21 cellular contexts compared by ENCODE assay signal in genomic region chr7:135251502-135252327, GRCh38. TPM values are rescaled to one million over a fixed set of nuclear protein-coding genes. Genes with fewer than 3 reads are reported as not detected.
DNase-seq lines count a peak whose midpoint lies in the region; ATAC-seq and TF ChIP-seq lines count a peak whose summit lies in the region.
"Had no signal": no experiment of that assay in that cellular context is flagged by ENCODE, and none has a peak within 500 bp of the region (broad histone marks: within the 10 kb centered on the region; RNA-seq: fewer than 3 reads in every experiment).

No MANE protein-coding gene starts in this region.

- 90 to 91% methylated on average over 4 of the region's 4 CpGs for WGBS in sigmoid colon, 2 donors

- intact Hi-C loops in activated CD4-positive, alpha-beta T cell treated with anti-CD3 and anti-CD28 coated beads for 36 hours (cut with DNase I, micrococcal nuclease): no loop called here
- intact Hi-C loops in sigmoid colon (cut with DNase I): loop anchor here (5.0 kb wide), 1 partner anchor 39 kb away; the partner anchor contains the start of gene WDR91
- intact Hi-C loops in Right ventricle myocardium superior (cut with DNase I): no loop called here
- intact Hi-C loops in sciatic nerve (cut with DNase I): no loop called here

- DNase-seq in activated CD4-positive, alpha-beta T cell treated with anti-CD3 and anti-CD28 coated beads for 36 hours: peak; percentile 46
- DNase-seq in activated CD4-positive, alpha-beta T cell treated with anti-CD3 and anti-CD28 coated beads for 1 hour: no peak
- DNase-seq in sigmoid colon (peak; percentile 27), Right ventricle myocardium superior (no peak), sciatic nerve (ENCODE audit: low spot score) (no peak)
- DNase-seq: CD4-positive, CD25-positive, alpha-beta regulatory T cell; central memory CD4-positive, alpha-beta T cell; effector CD4-positive, alpha-beta T cell; NCI-H2029; NCI-H526; Peyer's patch; upper lobe of left lung had no signal

- H3K27ac ChIP-seq in sigmoid colon: no peak overlapping the region
- H3K27ac ChIP-seq: hepatocyte, neutrophil, Peyer's patch, upper lobe of left lung had no signal

- no peak for TF ChIP-seq EP300 in sigmoid colon (IDR thresholded peaks at IDR 0.05)

- no peaks in the 10 kb centered on the region for H3K9me3 Mint-ChIP-seq in activated CD4-positive, alpha-beta T cell treated with anti-CD3 and anti-CD28 coated beads for 36 hours (ENCODE audit: low read depth)
- H3K9me3 Mint-ChIP-seq: CD4-positive, CD25-positive, alpha-beta regulatory T cell; mesothelial cell of epicardium had no signal

- no peak overlapping the region for H3K4me3 ChIP-seq in sigmoid colon
- H3K4me3 ChIP-seq: hepatocyte, Peyer's patch, upper lobe of left lung had no signal

- no peaks in the 10 kb centered on the region for H3K36me3 ChIP-seq in sigmoid colon
- H3K36me3 ChIP-seq: neutrophil, Peyer's patch, upper lobe of left lung had no signal

- CTCF ChIA-PET in activated CD4-positive, alpha-beta T cell treated with anti-CD3 and anti-CD28 coated beads for 36 hours (lab: Charles Lee): no interaction called here

- POLR2A ChIA-PET in activated CD4-positive, alpha-beta T cell treated with anti-CD3 and anti-CD28 coated beads for 36 hours (lab: Charles Lee): interaction anchor here (0.6 kb wide), 2 partner anchors 38 to 112 kb away, joined by 3 to 4 read pairs; no protein-coding TSS in a partner anchor

- H3K4me1 Mint-ChIP-seq in activated CD4-positive, alpha-beta T cell treated with anti-CD3 and anti-CD28 coated beads for 36 hours: peaks cover 15% of the 10 kb centered on the region
- H3K4me1 Mint-ChIP-seq: mesothelial cell of epicardium had no signal

- no peak for TF ChIP-seq POLR2A in sigmoid colon (IDR thresholded peaks at IDR 0.05)

- no peaks in the 10 kb centered on the region for H3K27me3 Mint-ChIP-seq in activated CD4-positive, alpha-beta T cell treated with anti-CD3 and anti-CD28 coated beads for 36 hours
- H3K27me3 Mint-ChIP-seq: CD4-positive, CD25-positive, alpha-beta regulatory T cell had no signal

- H3K4me3 Mint-ChIP-seq in activated CD4-positive, alpha-beta T cell treated with anti-CD3 and anti-CD28 coated beads for 36 hours: no peak overlapping the region
- H3K4me3 Mint-ChIP-seq: CD4-positive, CD25-positive, alpha-beta regulatory T cell; mesothelial cell of epicardium had no signal

- no peaks in the 10 kb centered on the region for H3K27me3 ChIP-seq in sigmoid colon
- H3K27me3 ChIP-seq: hepatocyte, neutrophil, Peyer's patch, upper lobe of left lung had no signal

- H3K27ac Mint-ChIP-seq in activated CD4-positive, alpha-beta T cell treated with anti-CD3 and anti-CD28 coated beads for 36 hours: peak overlapping the region; percentile 69
- H3K27ac Mint-ChIP-seq: mesothelial cell of epicardium had no signal

- H3K36me3 Mint-ChIP-seq in activated CD4-positive, alpha-beta T cell treated with anti-CD3 and anti-CD28 coated beads for 36 hours (ENCODE audit: low read depth): no peaks in the 10 kb centered on the region
- H3K36me3 Mint-ChIP-seq: CD4-positive, CD25-positive, alpha-beta regulatory T cell; mesothelial cell of epicardium had no signal

- H3K4me1 ChIP-seq in sigmoid colon: peaks cover 0 to 27% (median 24%) of the 10 kb centered on the region in 4 donors

- H3K9me3 ChIP-seq in sigmoid colon: no peaks in the 10 kb centered on the region
- H3K9me3 ChIP-seq: neutrophil, Peyer's patch, upper lobe of left lung had no signal

- ATAC-seq in activated CD4-positive, alpha-beta T cell treated with anti-CD3 and anti-CD28 coated beads for 36 hours: peak; percentile 83
- peak; percentile 53 for ATAC-seq in GM19372 (IDR thresholded peaks at IDR 0.05; ENCODE audit: low read depth, unreplicated experiment)
- peak; percentile 41 for ATAC-seq in HG03442 (IDR thresholded peaks at IDR 0.05; ENCODE audit: unreplicated experiment)
- ATAC-seq in Right ventricle myocardium superior (ENCODE audit: poor library complexity): no peak
- ATAC-seq in sciatic nerve: no peak
- no peak for ATAC-seq in GM18861 (IDR thresholded peaks at IDR 0.05; ENCODE audit: unreplicated experiment)
- ATAC-seq: SK-N-SH treated with all-trans-retinoic acid at 6 μM for 48 hours had no signal

- TF ChIP-seq CTCF in sigmoid colon (IDR thresholded peaks at IDR 0.05): no peak

RNA-seq across cellular contexts. Expression of gene STRA8, which starts 18.1 kb away (rescaled TPM):
- not detected for total RNA-seq in activated CD4-positive, alpha-beta T cell treated with anti-CD3 and anti-CD28 coated beads for 36 hours
- not detected for total RNA-seq in sigmoid colon
- not detected for polyA plus RNA-seq in sigmoid colon
- not detected for total RNA-seq in Right ventricle myocardium superior
- not detected for total RNA-seq in sciatic nerve
- total RNA-seq: CD4-positive, CD25-positive, alpha-beta regulatory T cell; Daoy; hepatocyte; HT-29; mesothelial cell of epicardium; Peyer's patch; upper lobe of left lung had no signal
- polyA plus RNA-seq: CD4-positive, CD25-positive, alpha-beta regulatory T cell; hepatocyte had no signal

RNA-seq across cellular contexts. Expression of gene WDR91, which starts 40.4 kb away (rescaled TPM):
- 10 to 100 TPM; 11.8 to 12.0 TPM for total RNA-seq in activated CD4-positive, alpha-beta T cell treated with anti-CD3 and anti-CD28 coated beads for 36 hours
- total RNA-seq in sigmoid colon (10 to 100 TPM; 11.0 to 14.1 (median 11.4) TPM), Right ventricle myocardium superior (5.1 TPM), sciatic nerve (32.7 TPM)
- 1 to 10 TPM; 2.1 to 8.0 (median 4.2) TPM for polyA plus RNA-seq in sigmoid colon

Comparison
In these comparisons a context has a peak if more than half of its experiments do, and no peak if none do; other contexts are left out.
1. DNase-seq: peak in activated CD4-positive, alpha-beta T cell treated with anti-CD3 and anti-CD28 coated beads for 36 hours (single experiment) and sigmoid colon (single experiment); none in activated CD4-positive, alpha-beta T cell treated with anti-CD3 and anti-CD28 coated beads for 1 hour (single experiment), Right ventricle myocardium superior (single experiment) and sciatic nerve (single experiment).
2. ATAC-seq: peak in activated CD4-positive, alpha-beta T cell treated with anti-CD3 and anti-CD28 coated beads for 36 hours (single experiment), GM19372 (single experiment) and HG03442 (single experiment); none in Right ventricle myocardium superior (single experiment), sciatic nerve (single experiment) and GM18861 (single experiment).